In genomic region chr13:48579167-48579918, GRCh38 we compare ENCODE assay signal across 7 cellular contexts. TPM values are rescaled to one million over a fixed set of nuclear protein-coding genes. Genes with fewer than 3 reads are reported as not detected.
DNase-seq lines count a peak whose midpoint lies in the region; ATAC-seq, FAIRE-seq and TF ChIP-seq lines count a peak whose summit lies in the region.

No MANE protein-coding gene starts in this region.

- H4K20me1 ChIP-seq in PC-9 (ENCODE audit: insufficient read depth), result no peaks in the 10 kb centered on the region

- FAIRE-seq in GM19239 (lab: Jason Lieb, UNC), result peak; percentile 96

- no peaks in the 10 kb centered on the region for H3F3A ChIP-seq in PC-9 (ENCODE audit: insufficient read depth, low read depth)

- peaks cover 8% of the 10 kb centered on the region; the same call in 1 of the 2 replicates for H3K27me3 ChIP-seq in PC-9 (ENCODE audit: insufficient read depth, low read depth)

- TF ChIP-seq CTCF in mucosa of descending colon (IDR thresholded peaks at IDR 0.05), result no peak
- TF ChIP-seq CTCF in PC-9 (conservative IDR thresholded peaks at IDR 0.05), result no peak

- H3K4me3 ChIP-seq in mucosa of descending colon, result no peak overlapping the region
- no peak overlapping the region for H3K4me3 ChIP-seq in PC-9

- H3K9me3 ChIP-seq in mucosa of descending colon, result no peaks in the 10 kb centered on the region
- no peaks in the 10 kb centered on the region for H3K9me3 ChIP-seq in PC-9 (ENCODE audit: insufficient read depth, low read depth)

- H3K27ac ChIP-seq in PC-9, result no peak overlapping the region

- H3K4me1 ChIP-seq in mucosa of descending colon (ENCODE audit: low read depth), result peaks cover 18% of the 10 kb centered on the region
- no peaks in the 10 kb centered on the region for H3K4me1 ChIP-seq in PC-9 (replicated peaks; ENCODE audit: insufficient read depth)

- no peaks in the 10 kb centered on the region for H3K79me2 ChIP-seq in PC-9 (ENCODE audit: low read depth)

- no peak overlapping the region for H3K4me2 ChIP-seq in PC-9

- intact Hi-C loops in mucosa of descending colon (cut with DNase I, micrococcal nuclease), result no loop called here
- intact Hi-C loops in PC-9 (cut with micrococcal nuclease; ENCODE audit: unreplicated experiment), result no loop called here

- no peaks in the 10 kb centered on the region for H3K9me2 ChIP-seq in PC-9 (ENCODE audit: insufficient read depth)

- POLR2A ChIA-PET in PC-9 (lab: Charles Lee; ENCODE audit: unreplicated experiment), result interaction anchor here (0.6 kb wide), 1 partner anchor 247 kb away, joined by 3 read pairs; no protein-coding TSS in a partner anchor

- H3K36me3 ChIP-seq in mucosa of descending colon (ENCODE audit: low read depth) (no peaks in the 10 kb centered on the region), PC-9 (ENCODE audit: low read depth) (no peaks in the 10 kb centered on the region)

- H2AFZ ChIP-seq in PC-9, result no peak overlapping the region

- ATAC-seq in HG03039 (IDR thresholded peaks at IDR 0.05; ENCODE audit: unreplicated experiment) (peak; percentile 78), mucosa of descending colon (peak; percentile 66)

- BruUV-seq in PC-9 (replicated peaks; lab: Mats Ljungman, UMichigan), result no TSS peak

- CTCF ChIA-PET in PC-9 (lab: Charles Lee), result interaction anchor here (0.6 to 1.6 kb wide), 12 partner anchors 47 to 1588 kb away, joined by 3 to 25 read pairs (median 4); no protein-coding TSS in a partner anchor

- DNase-seq in GM19239 (ENCODE audit: insufficient read length, low spot score), result no peak
- DNase-seq in SIG-M5 (lab: John Stamatoyannopoulos, UW), result peak; percentile 87
- peak in 1 of 3 donors; percentile 56 for DNase-seq in mucosa of descending colon
- DNase-seq in NCI-H2196 treated with DMSO at 0.1 percent for 48 hours (lab: John Stamatoyannopoulos, UW; ENCODE audit: unreplicated experiment), result no peak
- DNase-seq in PC-9, result no peak
- no peak for DNase-seq in putamen (ENCODE audit: low spot score)

RNA-seq across cellular contexts. Expression of gene RCBTB2, which starts 46.5 kb away (rescaled TPM):
- total RNA-seq in mucosa of descending colon, result 10 to 100 TPM in 1 of 3 donors, 1 to 10 TPM in 2; 4.9 to 10.9 (median 6.7) TPM
- 1.7 and 2.6 TPM in 2 replicates for total RNA-seq in PC-9 (2021)
